Comparison of ENCODE assay signal across 9 cellular contexts in genomic region chr3:129651316-129652202, GRCh38. TPM values are rescaled to one million over a fixed set of nuclear protein-coding genes. Genes with fewer than 3 reads are reported as not detected.
DNase-seq lines count a peak whose midpoint lies in the region; ATAC-seq and TF ChIP-seq lines count a peak whose summit lies in the region.
"Had no signal": no experiment of that assay in that cellular context is flagged by ENCODE, and none has a peak within 500 bp of the region (broad histone marks: within the 10 kb centered on the region; RNA-seq: fewer than 3 reads in every experiment).

No MANE protein-coding gene starts in this region.

- H3F3A ChIP-seq in PC-9 (ENCODE audit: insufficient read depth, low read depth), result peaks cover 38% of the 10 kb centered on the region

- H3K4me2 ChIP-seq in PC-9, result peak overlapping the region; percentile 71

- H3K27me3 Mint-ChIP-seq in activated CD4-positive, alpha-beta T cell treated with anti-CD3 and anti-CD28 coated beads for 36 hours, result no peaks in the 10 kb centered on the region

- peak overlapping the region; percentile 91 for H3K27ac ChIP-seq in PC-9

- peaks cover 62% of the 10 kb centered on the region for H3K4me1 ChIP-seq in PC-9 (replicated peaks; ENCODE audit: insufficient read depth)

- TF ChIP-seq CTCF in PC-9 (conservative IDR thresholded peaks at IDR 0.05) (no peak; the same call in 1 of the 2 replicates), epithelial cell of esophagus (IDR thresholded peaks at IDR 0.05; ENCODE audit: insufficient read depth, low read depth, low read length, missing control alignments) (peak; percentile 15)

- no peak overlapping the region for H3K4me3 Mint-ChIP-seq in activated CD4-positive, alpha-beta T cell treated with anti-CD3 and anti-CD28 coated beads for 36 hours

- no peak overlapping the region for H2AFZ ChIP-seq in PC-9

- no peaks in the 10 kb centered on the region for H3K36me3 Mint-ChIP-seq in activated CD4-positive, alpha-beta T cell treated with anti-CD3 and anti-CD28 coated beads for 36 hours (ENCODE audit: low read depth)

- H3K79me2 ChIP-seq in PC-9 (ENCODE audit: low read depth), result peaks cover 75% of the 10 kb centered on the region

- CTCF ChIA-PET in PC-9 (lab: Charles Lee), result interaction anchor here (0.6 to 1.6 kb wide), 3 partner anchors 12 to 178 kb away, joined by 3 to 6 read pairs (median 3); no protein-coding TSS in a partner anchor
- CTCF ChIA-PET in activated CD4-positive, alpha-beta T cell treated with anti-CD3 and anti-CD28 coated beads for 36 hours (lab: Charles Lee), result interaction anchor here (0.7 kb wide), 1 partner anchor 282 kb away, joined by 3 read pairs; no protein-coding TSS in a partner anchor

- ATAC-seq in activated CD4-positive, alpha-beta T cell treated with anti-CD3 and anti-CD28 coated beads for 36 hours, result no peak
- ATAC-seq in GM21737 (IDR thresholded peaks at IDR 0.05; ENCODE audit: unreplicated experiment), result no peak

- in situ Hi-C loops in G401 (cut with HindIII; ENCODE audit: low sequenced_read_pairs), result no loop called here

- peaks cover 44% of the 10 kb centered on the region; the same call in 1 of the 2 replicates for H3K36me3 ChIP-seq in PC-9 (ENCODE audit: low read depth)

- no peaks in the 10 kb centered on the region for H3K27me3 ChIP-seq in PC-9 (ENCODE audit: insufficient read depth, low read depth)

- no peaks in the 10 kb centered on the region for H4K20me1 ChIP-seq in PC-9 (ENCODE audit: insufficient read depth)

- no peaks in the 10 kb centered on the region for H3K9me3 Mint-ChIP-seq in activated CD4-positive, alpha-beta T cell treated with anti-CD3 and anti-CD28 coated beads for 36 hours (ENCODE audit: low read depth)

- H3K4me1 Mint-ChIP-seq in activated CD4-positive, alpha-beta T cell treated with anti-CD3 and anti-CD28 coated beads for 36 hours, result peaks cover 2% of the 10 kb centered on the region

- peak; percentile 74 for DNase-seq in G401 (ENCODE audit: low spot score)
- peak; percentile 83 to 95 for DNase-seq in PC-9
- DNase-seq in epithelial cell of esophagus (ENCODE audit: low read depth), result peak; percentile 67
- DNase-seq in pons (ENCODE audit: low spot score), result peak; percentile 90
- DNase-seq in activated CD4-positive, alpha-beta T cell treated with anti-CD3 and anti-CD28 coated beads for 36 hours, result no peak
- no peak for DNase-seq in activated CD4-positive, alpha-beta T cell treated with anti-CD3 and anti-CD28 coated beads, Interleukin-2, amount 50 U/mL, for 48 hours
- DNase-seq in D341Med (ENCODE audit: low spot score), result no peak
- DNase-seq: SHP77 treated with DMSO at 0.1 percent for 48 hours had no signal

- BruUV-seq in PC-9 (replicated peaks; lab: Mats Ljungman, UMichigan), result no TSS peak

- H3K9me3 ChIP-seq in PC-9 (ENCODE audit: insufficient read depth, low read depth), result no peaks in the 10 kb centered on the region

- no peak overlapping the region for H3K27ac Mint-ChIP-seq in activated CD4-positive, alpha-beta T cell treated with anti-CD3 and anti-CD28 coated beads for 36 hours

- H3K4me3 ChIP-seq in PC-9 (peak overlapping the region; percentile 11; the same call in 1 of the 2 replicates), epithelial cell of esophagus (ENCODE audit: low read length) (no peak overlapping the region)

- POLR2A ChIA-PET in PC-9 (lab: Charles Lee; ENCODE audit: unreplicated experiment), result interaction anchor here (0.6 kb wide), 2 partner anchors 10 to 142 kb away, joined by 3 to 7 read pairs; no protein-coding TSS in a partner anchor
- POLR2A ChIA-PET in activated CD4-positive, alpha-beta T cell treated with anti-CD3 and anti-CD28 coated beads for 36 hours (lab: Charles Lee), result no interaction called here

- H3K9me2 ChIP-seq in PC-9 (ENCODE audit: insufficient read depth), result no peaks in the 10 kb centered on the region

- intact Hi-C loops in PC-9 (cut with micrococcal nuclease; ENCODE audit: unreplicated experiment), result loop anchor here (1.0 to 2.0 kb wide), 6 partner anchors 12 to 283 kb away; no protein-coding TSS in a partner anchor
- intact Hi-C loops in activated CD4-positive, alpha-beta T cell treated with anti-CD3 and anti-CD28 coated beads for 36 hours (cut with DNase I, micrococcal nuclease), result no loop called here

RNA-seq across cellular contexts. Expression of gene PLXND1, which starts 45.1 kb away (rescaled TPM):
- total RNA-seq in G401 (2014; rRNA removed; shearing (Covaris generic)), result 21.2 and 54.7 TPM in 2 replicates
- 44.4 and 50.4 TPM in 2 replicates for total RNA-seq in PC-9 (2021)
- 1 to 10 TPM; 3.1 to 4.6 TPM for total RNA-seq in activated CD4-positive, alpha-beta T cell treated with anti-CD3 and anti-CD28 coated beads for 36 hours

Comparison
In these comparisons a context has a peak if more than half of its experiments do, and no peak if none do; other contexts are left out.
1. DNase-seq: peak in G401 (single experiment), PC-9 (2 of 2), epithelial cell of esophagus (single experiment) and pons (single experiment); none in activated CD4-positive, alpha-beta T cell treated with anti-CD3 and anti-CD28 coated beads for 36 hours (single experiment), activated CD4-positive, alpha-beta T cell treated with anti-CD3 and anti-CD28 coated beads, Interleukin-2, amount 50 U/mL, for 48 hours (0 of 2) and D341Med (single experiment).